In genomic region chr4:44522761-44523445, GRCh38 we compare ENCODE assay signal across 28 cellular contexts.
"Had no signal": no experiment of that assay in that cellular context is flagged by ENCODE, and none has a peak within 500 bp of the region (broad histone marks: within the 10 kb centered on the region; RNA-seq: fewer than 3 reads in every experiment).

No MANE protein-coding gene starts in this region.

- H3K27me3 ChIP-seq: ascending aorta, brain microvascular endothelial cell, esophagus muscularis mucosa, heart right ventricle, thyroid gland, upper lobe of left lung had no signal

- H3K36me3 ChIP-seq: ascending aorta, brain microvascular endothelial cell, esophagus muscularis mucosa, heart right ventricle, left ventricle myocardium inferior, thyroid gland, upper lobe of left lung had no signal

- H3K4me3 Mint-ChIP-seq: activated naive CD4-positive, alpha-beta T cell treated with anti-CD3 and anti-CD28 coated beads, Interleukin-2, amount 10 ng/mL, durations not matched to agents 7 days and 5 days; activated naive CD8-positive, alpha-beta T cell treated with anti-CD3 and anti-CD28 coated beads, Interleukin-2, amount 10 ng/mL, durations not matched to agents 7 days and 5 days; activated T-helper 1 cell treated with anti-CD3 and anti-CD28 coated beads, Interleukin-12 subunit alpha, Interleukin-12 subunit beta, Interleukin-2, Interleukin-4 antibody, amounts not matched to agents 30 ng/mL and 10 ng/mL and 1 ng/mL, durations not matched to agents 14 hours and 24 hours and 36 hours; nephron; stimulated activated effector memory CD8-positive, alpha-beta T cell treated with anti-CD3 and anti-CD28 coated beads, Interleukin-12 subunit alpha, Interleukin-12 subunit beta, amount 100 ng/mL, for 72 hours; stimulated activated naive CD8-positive, alpha-beta T cell treated with anti-CD3 and anti-CD28 coated beads, Interleukin-15, amount 100 ng/mL, for 72 hours; T-helper 1 cell treated with Interleukin-12 subunit alpha and Interleukin-12 subunit beta and Interleukin-4 antibody, amounts not matched to agents 30 μg/mL and 1 μg/mL, for 36 hours had no signal

- ATAC-seq: heart right ventricle; sciatic nerve; stimulated activated effector memory CD8-positive, alpha-beta T cell treated with anti-CD3 and anti-CD28 coated beads, Interleukin-12 subunit alpha, Interleukin-12 subunit beta, amount 100 ng/mL, for 72 hours; stimulated activated naive CD8-positive, alpha-beta T cell treated with anti-CD3 and anti-CD28 coated beads, Interleukin-15, amount 100 ng/mL, for 72 hours had no signal

- H3K36me3 Mint-ChIP-seq: activated naive CD4-positive, alpha-beta T cell treated with anti-CD3 and anti-CD28 coated beads, Interleukin-2, amount 10 ng/mL, durations not matched to agents 7 days and 5 days; activated naive CD8-positive, alpha-beta T cell treated with anti-CD3 and anti-CD28 coated beads, Interleukin-2, amount 10 ng/mL, durations not matched to agents 7 days and 5 days; stimulated activated effector memory CD8-positive, alpha-beta T cell treated with anti-CD3 and anti-CD28 coated beads, Interleukin-12 subunit alpha, Interleukin-12 subunit beta, amount 100 ng/mL, for 72 hours had no signal

- H3K27ac Mint-ChIP-seq: activated naive CD4-positive, alpha-beta T cell treated with anti-CD3 and anti-CD28 coated beads, Interleukin-2, amount 10 ng/mL, durations not matched to agents 7 days and 5 days; activated naive CD8-positive, alpha-beta T cell treated with anti-CD3 and anti-CD28 coated beads, Interleukin-2, amount 10 ng/mL, durations not matched to agents 7 days and 5 days; activated T-helper 1 cell treated with anti-CD3 and anti-CD28 coated beads, Interleukin-12 subunit alpha, Interleukin-12 subunit beta, Interleukin-2, Interleukin-4 antibody, amounts not matched to agents 30 ng/mL and 10 ng/mL and 1 ng/mL, durations not matched to agents 14 hours and 24 hours and 36 hours; nephron; stimulated activated effector memory CD8-positive, alpha-beta T cell treated with anti-CD3 and anti-CD28 coated beads, Interleukin-12 subunit alpha, Interleukin-12 subunit beta, amount 100 ng/mL, for 72 hours; stimulated activated naive CD8-positive, alpha-beta T cell treated with anti-CD3 and anti-CD28 coated beads, Interleukin-15, amount 100 ng/mL, for 72 hours; T-helper 1 cell treated with Interleukin-12 subunit alpha and Interleukin-12 subunit beta and Interleukin-4 antibody, amounts not matched to agents 30 μg/mL and 1 μg/mL, for 36 hours had no signal

- H3K27me3 Mint-ChIP-seq: activated naive CD4-positive, alpha-beta T cell treated with anti-CD3 and anti-CD28 coated beads, Interleukin-2, amount 10 ng/mL, durations not matched to agents 7 days and 5 days; activated naive CD8-positive, alpha-beta T cell treated with anti-CD3 and anti-CD28 coated beads, Interleukin-2, amount 10 ng/mL, durations not matched to agents 7 days and 5 days; stimulated activated naive CD8-positive, alpha-beta T cell treated with anti-CD3 and anti-CD28 coated beads, Interleukin-15, amount 100 ng/mL, for 72 hours had no signal

- H3K4me1 Mint-ChIP-seq: activated naive CD4-positive, alpha-beta T cell treated with anti-CD3 and anti-CD28 coated beads, Interleukin-2, amount 10 ng/mL, durations not matched to agents 7 days and 5 days; activated naive CD8-positive, alpha-beta T cell treated with anti-CD3 and anti-CD28 coated beads, Interleukin-2, amount 10 ng/mL, durations not matched to agents 7 days and 5 days; nephron; stimulated activated effector memory CD8-positive, alpha-beta T cell treated with anti-CD3 and anti-CD28 coated beads, Interleukin-12 subunit alpha, Interleukin-12 subunit beta, amount 100 ng/mL, for 72 hours; stimulated activated naive CD8-positive, alpha-beta T cell treated with anti-CD3 and anti-CD28 coated beads, Interleukin-15, amount 100 ng/mL, for 72 hours had no signal

- H3K4me1 ChIP-seq: ascending aorta, esophagus muscularis mucosa, heart right ventricle, left ventricle myocardium inferior, thyroid gland, upper lobe of left lung had no signal

- H3K27ac ChIP-seq: ascending aorta, brain microvascular endothelial cell, esophagus muscularis mucosa, heart right ventricle, left ventricle myocardium inferior, skin epidermis, thyroid gland, upper lobe of left lung, VCaP had no signal

- DNase-seq: activated CD4-positive, alpha-beta T cell treated with anti-CD3 and anti-CD28 coated beads for 4 hours; activated CD4-positive, alpha-beta T cell treated with anti-CD3 and anti-CD28 coated beads, Interleukin-2, amount 50 U/mL, for 4 hours; activated effector memory CD4-positive, alpha-beta T cell treated with anti-CD3 and anti-CD28 coated beads, Interleukin-2, amount 50 U/mL, for 16 hours; activated naive CD4-positive, alpha-beta T cell treated with anti-CD3 and anti-CD28 coated beads, Interleukin-2, amount 10 ng/mL, durations not matched to agents 7 days and 5 days; activated naive CD8-positive, alpha-beta T cell treated with anti-CD3 and anti-CD28 coated beads, Interleukin-2, amount 10 ng/mL, durations not matched to agents 7 days and 5 days; activated T-cell treated with anti-CD3 and anti-CD28 coated beads for 4 hours; brain microvascular endothelial cell; central memory CD4-positive, alpha-beta T cell; foreskin melanocyte; heart right ventricle; left ventricle myocardium inferior; posterior cingulate gyrus; stimulated activated CD4-positive, alpha-beta T cell treated with anti-CD3 and anti-CD28 coated beads, Interleukin-12 subunit alpha, Interleukin-12 subunit beta, amount 100 ng/mL, for 4 hours; stimulated activated CD4-positive, alpha-beta T cell treated with anti-CD3 and anti-CD28 coated beads, Interleukin-4, amount 100 ng/mL, for 24 hours; stimulated activated naive CD8-positive, alpha-beta T cell treated with anti-CD3 and anti-CD28 coated beads, Interleukin-15, amount 100 ng/mL, for 72 hours; T-helper 9 cell; thyroid gland; upper lobe of left lung had no signal

- H3K9me3 ChIP-seq: ascending aorta, esophagus muscularis mucosa, heart right ventricle, left ventricle myocardium inferior, thyroid gland, upper lobe of left lung had no signal

- H3K4me3 ChIP-seq: ascending aorta, esophagus muscularis mucosa, heart right ventricle, left ventricle myocardium inferior, lung, skin epidermis, thyroid gland, upper lobe of left lung had no signal

- H3K9me3 Mint-ChIP-seq: activated naive CD8-positive, alpha-beta T cell treated with anti-CD3 and anti-CD28 coated beads, Interleukin-2, amount 10 ng/mL, durations not matched to agents 7 days and 5 days; activated T-helper 1 cell treated with anti-CD3 and anti-CD28 coated beads, Interleukin-12 subunit alpha, Interleukin-12 subunit beta, Interleukin-2, Interleukin-4 antibody, amounts not matched to agents 30 ng/mL and 10 ng/mL and 1 ng/mL, durations not matched to agents 14 hours and 24 hours and 36 hours; nephron; T-helper 1 cell treated with Interleukin-12 subunit alpha and Interleukin-12 subunit beta and Interleukin-4 antibody, amounts not matched to agents 30 μg/mL and 1 μg/mL, for 36 hours had no signal
